ENCODE assay signal across 21 cellular contexts in the genomic region with DNA sequence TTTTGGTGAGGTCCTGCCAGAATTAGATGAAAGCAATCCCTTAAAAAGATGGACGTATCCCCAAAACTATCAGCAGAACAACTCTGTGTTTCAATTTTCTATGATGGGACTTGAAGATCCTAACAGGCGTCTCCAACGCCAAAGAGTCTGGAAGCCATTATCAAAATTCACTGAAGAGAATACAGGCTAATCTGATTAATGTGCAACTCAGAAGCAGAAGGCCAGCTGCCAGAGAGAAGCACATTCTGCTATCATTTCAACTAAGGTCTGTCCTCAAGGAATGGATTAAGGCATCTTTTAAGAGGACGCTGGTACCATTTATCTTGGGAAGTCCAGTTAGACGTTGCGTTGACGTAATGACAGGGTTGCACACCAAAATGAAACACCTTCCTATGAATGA.
"Had no signal": no experiment of that assay in that cellular context is flagged by ENCODE, and none has a peak within 500 bp of the region (broad histone marks: within the 10 kb centered on the region; RNA-seq: fewer than 3 reads in every experiment).

No MANE protein-coding gene starts in this region.

- ATAC-seq: heart left ventricle; naive thymus-derived CD8-positive, alpha-beta T cell; psoas muscle; right lobe of liver; stimulated activated effector memory CD8-positive, alpha-beta T cell treated with anti-CD3 and anti-CD28 coated beads, Interleukin-12 subunit alpha, Interleukin-12 subunit beta, amount 100 ng/mL, for 72 hours; upper lobe of right lung had no signal

- FAIRE-seq: endothelial cell of umbilical vein had no signal

- H3K4me1 Mint-ChIP-seq: endodermal cell; naive thymus-derived CD8-positive, alpha-beta T cell; stimulated activated effector memory CD8-positive, alpha-beta T cell treated with anti-CD3 and anti-CD28 coated beads, Interleukin-12 subunit alpha, Interleukin-12 subunit beta, amount 100 ng/mL, for 72 hours had no signal

- H3K4me3 Mint-ChIP-seq: endodermal cell; naive thymus-derived CD8-positive, alpha-beta T cell; stimulated activated effector memory CD8-positive, alpha-beta T cell treated with anti-CD3 and anti-CD28 coated beads, Interleukin-12 subunit alpha, Interleukin-12 subunit beta, amount 100 ng/mL, for 72 hours; stimulated activated naive CD8-positive, alpha-beta T cell treated with anti-CD3 and anti-CD28 coated beads, Interleukin-15, Interleukin-2, amounts not matched to agents 100 ng/mL and 50 ng/mL, for 24 hours had no signal

- H3K27ac ChIP-seq: coronary artery, heart left ventricle, neutrophil, psoas muscle, right lobe of liver, testis, tibial nerve, upper lobe of right lung had no signal

- H3K4me3 ChIP-seq: coronary artery, heart left ventricle, psoas muscle, right lobe of liver, testis, tibial nerve, upper lobe of right lung had no signal

- H3K9me3 Mint-ChIP-seq: endodermal cell; stimulated activated effector memory CD8-positive, alpha-beta T cell treated with anti-CD3 and anti-CD28 coated beads, Interleukin-12 subunit alpha, Interleukin-12 subunit beta, amount 100 ng/mL, for 72 hours; stimulated activated naive CD8-positive, alpha-beta T cell treated with anti-CD3 and anti-CD28 coated beads, Interleukin-15, Interleukin-2, amounts not matched to agents 100 ng/mL and 50 ng/mL, for 24 hours had no signal

- H3K27me3 ChIP-seq: right lobe of liver, testis, tibial nerve, upper lobe of right lung had no signal

- H3K36me3 Mint-ChIP-seq: naive thymus-derived CD8-positive, alpha-beta T cell; stimulated activated effector memory CD8-positive, alpha-beta T cell treated with anti-CD3 and anti-CD28 coated beads, Interleukin-12 subunit alpha, Interleukin-12 subunit beta, amount 100 ng/mL, for 72 hours had no signal

- H3K36me3 ChIP-seq: heart left ventricle, neutrophil, tibial nerve had no signal

- H3K9me3 ChIP-seq: neutrophil, psoas muscle, right lobe of liver, testis, tibial nerve, upper lobe of right lung had no signal

- H3K27ac Mint-ChIP-seq: endodermal cell; naive thymus-derived CD8-positive, alpha-beta T cell; stimulated activated effector memory CD8-positive, alpha-beta T cell treated with anti-CD3 and anti-CD28 coated beads, Interleukin-12 subunit alpha, Interleukin-12 subunit beta, amount 100 ng/mL, for 72 hours; stimulated activated naive CD8-positive, alpha-beta T cell treated with anti-CD3 and anti-CD28 coated beads, Interleukin-15, Interleukin-2, amounts not matched to agents 100 ng/mL and 50 ng/mL, for 24 hours had no signal

- H3K27me3 Mint-ChIP-seq: stimulated activated naive CD8-positive, alpha-beta T cell treated with anti-CD3 and anti-CD28 coated beads, Interleukin-15, Interleukin-2, amounts not matched to agents 100 ng/mL and 50 ng/mL, for 24 hours had no signal

- DNase-seq: effector CD4-positive, alpha-beta T cell; endodermal cell; erythroblast; foreskin melanocyte; heart left ventricle; hippocampal formation; kidney glomerular epithelial cell; naive thymus-derived CD8-positive, alpha-beta T cell; psoas muscle; retina; stimulated activated CD4-positive, alpha-beta T cell treated with anti-CD3 and anti-CD28 coated beads, Interleukin-4, amount 100 ng/mL, for 1 hour; stimulated activated CD8-positive, alpha-beta memory T cell treated with anti-CD3 and anti-CD28 coated beads, Interleukin-4, amount 100 ng/mL, for 48 hours; testis; upper lobe of right lung had no signal
